Comparison of ENCODE assay signal across 9 cellular contexts in genomic region chr10:4770766-4771553, GRCh38. TPM values are rescaled to one million over a fixed set of nuclear protein-coding genes. Genes with fewer than 3 reads are reported as not detected.
A peak's percentile ranks its signal among the peaks of the same experiment; 100 is the strongest.
DNase-seq lines count a peak whose midpoint lies in the region; ATAC-seq, FAIRE-seq and TF ChIP-seq lines count a peak whose summit lies in the region.
"Had no signal": no experiment of that assay in that cellular context is flagged by ENCODE, and none has a peak within 500 bp of the region (broad histone marks: within the 10 kb centered on the region; RNA-seq: fewer than 3 reads in every experiment).

No MANE protein-coding gene starts in this region.

- H3K4me3 ChIP-seq in AG04450 (ENCODE audit: low read depth, low read length) (no peak overlapping the region), KMS-11 (IDR thresholded peaks at IDR 0.05; ENCODE audit: insufficient read depth, low read depth, low read length) (no peak overlapping the region), ascending aorta (no peak overlapping the region), keratinocyte (ENCODE audit: control insufficient read depth in 2 of 3, extremely low read depth in 1 of 3, insufficient read depth in 2 of 3, low read depth in 1 of 3, low read length in 3 of 3) (peak overlapping the region in 1 of 3 experiments; percentile 16), upper lobe of right lung (no peak overlapping the region)

- DNase-seq in AG04450 (ENCODE audit: low read depth, low spot score) (peak; percentile 77), ascending aorta (ENCODE audit: low spot score in 2 of 2) (no peak), keratinocyte (ENCODE audit: low read depth, low spot score) (peak; percentile 79), upper lobe of right lung (no peak)
- DNase-seq: activated naive CD8-positive, alpha-beta T cell treated with anti-CD3 and anti-CD28 coated beads, Interleukin-2, amount 10 ng/mL, durations not matched to agents 7 days and 5 days had no signal

- CTCF ChIA-PET in AG04450 (lab: Charles Lee) = interaction anchor here (0.5 to 3.1 kb wide), 6 partner anchors 8 to 1573 kb away, joined by 3 to 8 read pairs (median 4); no protein-coding TSS in a partner anchor

- FAIRE-seq in keratinocyte (lab: Jason Lieb, UNC) = peak; percentile 73

- no peaks in the 10 kb centered on the region for H3K9me1 ChIP-seq in keratinocyte (ENCODE audit: control insufficient read depth, extremely low read depth, insufficient read depth, low read length)

- no peaks in the 10 kb centered on the region for H3K36me3 ChIP-seq in KMS-11 (ENCODE audit: insufficient read depth)
- H3K36me3 ChIP-seq in ascending aorta = no peaks in the 10 kb centered on the region
- H3K36me3 ChIP-seq in keratinocyte (ENCODE audit: control insufficient read depth in 2 of 2, extremely low read depth in 1 of 2, insufficient read depth in 2 of 2, low read length in 2 of 2) = no peaks in the 10 kb centered on the region
- H3K36me3 ChIP-seq in upper lobe of right lung = no peaks in the 10 kb centered on the region

- H3K9me3 ChIP-seq in AG04450 (ENCODE audit: control insufficient read depth, insufficient read depth, low read length) (no peaks in the 10 kb centered on the region), ascending aorta (no peaks in the 10 kb centered on the region), keratinocyte (ENCODE audit: control insufficient read depth, low read depth, low read length) (no peaks in the 10 kb centered on the region), upper lobe of right lung (no peaks in the 10 kb centered on the region)

- H2AFZ ChIP-seq in KMS-11 (ENCODE audit: low read depth) (no peak overlapping the region), keratinocyte (ENCODE audit: control insufficient read depth, low read length) (no peak overlapping the region)

- no peaks in the 10 kb centered on the region for H3K27me3 ChIP-seq in AG04450 (ENCODE audit: control insufficient read depth, insufficient read depth, low read length)
- H3K27me3 ChIP-seq in KMS-11 (ENCODE audit: insufficient read depth, low read depth) = no peaks in the 10 kb centered on the region
- H3K27me3 ChIP-seq in ascending aorta = no peaks in the 10 kb centered on the region
- H3K27me3 ChIP-seq in keratinocyte (ENCODE audit: control insufficient read depth, extremely low read depth, insufficient read depth, low read length) = no peaks in the 10 kb centered on the region
- no peaks in the 10 kb centered on the region for H3K27me3 ChIP-seq in upper lobe of right lung

- H3K9ac ChIP-seq in KMS-11 (no peak overlapping the region), keratinocyte (ENCODE audit: control insufficient read depth, extremely low read depth, insufficient read depth, low read length) (peak overlapping the region; percentile 63)

- POLR2A ChIA-PET in AG04450 (lab: Yijun Ruan, JAX) = interaction anchor here (0.6 to 2.0 kb wide), 3 partner anchors 107 to 986 kb away, joined by 4 to 12 read pairs (median 7); partner anchors contain the start of gene KLF6

- H4K20me1 ChIP-seq in KMS-11 (ENCODE audit: insufficient read depth) = no peaks in the 10 kb centered on the region
- no peaks in the 10 kb centered on the region for H4K20me1 ChIP-seq in keratinocyte (ENCODE audit: control insufficient read depth, extremely low read depth, insufficient read depth, low read length)

- H3K4me1 ChIP-seq in KMS-11 (ENCODE audit: low read depth, poor library complexity, severe bottlenecking) (no peaks in the 10 kb centered on the region), ascending aorta (peaks cover 0 to 15% of the 10 kb centered on the region in 2 donors), keratinocyte (ENCODE audit: control insufficient read depth, extremely low read depth, insufficient read depth, low read length) (peaks cover 40% of the 10 kb centered on the region), upper lobe of right lung (no peaks in the 10 kb centered on the region)

- dilution Hi-C loops in keratinocyte (cut with MboI; ENCODE audit: extremely low pct_ligation_motif_present, low sequenced_read_pairs) = no loop called here

- H3K4me2 ChIP-seq in KMS-11 (no peak overlapping the region), keratinocyte (ENCODE audit: control insufficient read depth, extremely low read depth, insufficient read depth, low read depth, low read length) (peak overlapping the region; percentile 51)

- peak overlapping the region; percentile 97 for H3K27ac ChIP-seq in AG04450 (ENCODE audit: low read depth, low read length)
- H3K27ac ChIP-seq in KMS-11 = no peak overlapping the region
- H3K27ac ChIP-seq in ascending aorta = peak overlapping the region; percentile 67 to 78
- peak overlapping the region; percentile 84 for H3K27ac ChIP-seq in keratinocyte (ENCODE audit: control insufficient read depth, insufficient read depth, low read length)
- H3K27ac ChIP-seq in upper lobe of right lung = peak overlapping the region; percentile 15

- TF ChIP-seq CTCF in AG04450 (IDR thresholded peaks at IDR 0.05; ENCODE audit: low read depth, low read length) = peak; percentile 21
- peak; percentile 51 for TF ChIP-seq CTCF in KMS-11 (conservative IDR thresholded peaks at IDR 0.05; ENCODE audit: low read depth, low read length)
- TF ChIP-seq CTCF in ascending aorta (IDR thresholded peaks at IDR 0.05) = peak in 2 of 3 experiments; percentile 20 to 21
- no peak for TF ChIP-seq CTCF in keratinocyte (optimal IDR thresholded peaks at IDR 0.05 in 1 of 3, IDR thresholded peaks at IDR 0.05 in 1 of 3, conservative IDR thresholded peaks at IDR 0.05 in 1 of 3; ENCODE audit: extremely low read depth in 1 of 3, insufficient read depth in 2 of 3, low read length in 3 of 3)
- TF ChIP-seq CTCF in upper lobe of right lung (IDR thresholded peaks at IDR 0.05) = peak; percentile 44

- ATAC-seq in upper lobe of right lung = peak; percentile 81
- ATAC-seq in HG03139 (IDR thresholded peaks at IDR 0.05; ENCODE audit: unreplicated experiment) = no peak
- no peak for ATAC-seq in GM18873 (IDR thresholded peaks at IDR 0.05; ENCODE audit: low FRiP score, unreplicated experiment)
- no peak for ATAC-seq in HG02885 (IDR thresholded peaks at IDR 0.05; ENCODE audit: poor library complexity, unreplicated experiment)

- H3K79me2 ChIP-seq in KMS-11 (ENCODE audit: insufficient read depth, low read depth) (no peaks in the 10 kb centered on the region), keratinocyte (ENCODE audit: control insufficient read depth, insufficient read depth, low read length) (no peaks in the 10 kb centered on the region)

- intact Hi-C loops in ascending aorta (cut with DNase I) = loop anchor here (2.0 kb wide), 1 partner anchor 416 kb away; no protein-coding TSS in a partner anchor
- intact Hi-C loops in upper lobe of right lung (cut with DNase I) = no loop called here

RNA-seq across cellular contexts. Expression of gene AKR1E2, which starts 55.0 kb away (rescaled TPM):
- 1.3 and 1.4 TPM in 2 replicates for polyA plus RNA-seq in AG04450 (2011; rRNA removed)
- polyA minus RNA-seq in AG04450 (2011; rRNA and poly(A)+ RNA removed) = 3.3 and 4.9 TPM in 2 replicates
- 0.53 TPM for total RNA-seq in ascending aorta
- 1.0 to 1.9 TPM (median 1.9 TPM) in 3 replicates for polyA plus RNA-seq in keratinocyte
- polyA plus RNA-seq in keratinocyte (2011; ENCODE audit: low read depth) = not detected
- polyA plus RNA-seq in keratinocyte (2011; cell fraction: cytosol; rRNA removed) = 0.79 and 1.1 TPM in 2 replicates
- 1.6 and 3.9 TPM in 2 replicates for polyA plus RNA-seq in keratinocyte (2011; cell fraction: nucleus; rRNA removed)
- 0.42 and 1.0 TPM in 2 replicates for polyA plus RNA-seq in keratinocyte (2012; ENCODE audit: low replicate concordance)
- polyA minus RNA-seq in keratinocyte = 2.2 to 3.6 TPM (median 3.5 TPM) in 3 replicates
- not detected for polyA minus RNA-seq in keratinocyte (2011; cell fraction: cytosol; rRNA and poly(A)+ RNA removed)
- 1.5 and 2.3 TPM in 2 replicates for polyA minus RNA-seq in keratinocyte (2011; cell fraction: nucleus; rRNA and poly(A)+ RNA removed)
- 10.0 TPM for total RNA-seq in upper lobe of right lung

Comparison
In these comparisons a context has a peak if more than half of its experiments do, and no peak if none do; other contexts are left out.
1. DNase-seq: peak in AG04450 (single experiment) and keratinocyte (single experiment); none in ascending aorta (0 of 2) and upper lobe of right lung (single experiment).
2. CTCF ChIP-seq: peak in AG04450 (single experiment), KMS-11 (single experiment), ascending aorta (2 of 3) and upper lobe of right lung (single experiment); none in keratinocyte (0 of 3).